29 cellular contexts compared by ENCODE assay signal in genomic region chr2:239132786-239133185, GRCh38.
"Had no signal": no experiment of that assay in that cellular context is flagged by ENCODE, and none has a peak within 500 bp of the region (broad histone marks: within the 10 kb centered on the region; RNA-seq: fewer than 3 reads in every experiment).

No MANE protein-coding gene starts in this region.

- H3K27ac Mint-ChIP-seq: activated CD8-positive, alpha-beta T cell treated with anti-CD3 and anti-CD28 coated beads, Interleukin-2, amount 10 ng/mL, durations not matched to agents 7 days and 5 days; activated naive CD8-positive, alpha-beta T cell treated with anti-CD3 and anti-CD28 coated beads, Interleukin-2, amount 50 U/mL, for 24 hours; activated T-helper 1 cell treated with anti-CD3 and anti-CD28 coated beads, Interleukin-12 subunit alpha, Interleukin-12 subunit beta, Interleukin-2, Interleukin-4 antibody, amounts not matched to agents 30 ng/mL and 10 ng/mL and 1 ng/mL, durations not matched to agents 14 hours and 24 hours and 36 hours had no signal

- H3K4me3 Mint-ChIP-seq: activated CD8-positive, alpha-beta T cell treated with anti-CD3 and anti-CD28 coated beads, Interleukin-2, amount 10 ng/mL, durations not matched to agents 7 days and 5 days; activated naive CD8-positive, alpha-beta T cell treated with anti-CD3 and anti-CD28 coated beads, Interleukin-2, amount 50 U/mL, for 24 hours; activated T-helper 1 cell treated with anti-CD3 and anti-CD28 coated beads, Interleukin-12 subunit alpha, Interleukin-12 subunit beta, Interleukin-2, Interleukin-4 antibody, amounts not matched to agents 30 ng/mL and 10 ng/mL and 1 ng/mL, durations not matched to agents 14 hours and 24 hours and 36 hours; brain had no signal

- H3K9me3 ChIP-seq: MG63, Peyer's patch, SJSA1 had no signal

- H3K4me3 ChIP-seq: cardiac muscle cell, MG63, Peyer's patch, SJSA1 had no signal

- H3K4me1 ChIP-seq: Peyer's patch had no signal

- H3K27me3 Mint-ChIP-seq: activated naive CD8-positive, alpha-beta T cell treated with anti-CD3 and anti-CD28 coated beads, Interleukin-2, amount 50 U/mL, for 24 hours; brain had no signal

- FAIRE-seq: astrocyte had no signal

- H3K4me1 Mint-ChIP-seq: activated naive CD8-positive, alpha-beta T cell treated with anti-CD3 and anti-CD28 coated beads, Interleukin-2, amount 50 U/mL, for 24 hours; brain had no signal

- ATAC-seq: activated CD8-positive, alpha-beta T cell treated with anti-CD3 and anti-CD28 coated beads, Interleukin-2, amount 10 ng/mL, durations not matched to agents 7 days and 5 days; activated naive CD8-positive, alpha-beta T cell treated with anti-CD3 and anti-CD28 coated beads, Interleukin-2, amount 50 U/mL, for 24 hours; SK-N-SH treated with all-trans-retinoic acid at 6 μM for 48 hours had no signal

- DNase-seq: activated CD4-positive, alpha-beta T cell treated with anti-CD3 and anti-CD28 coated beads for 48 hours; activated CD4-positive, alpha-beta T cell treated with anti-CD3 and anti-CD28 coated beads, Interleukin-2, amount 50 U/mL, for 4 hours; activated CD4-positive, CD25-positive, alpha-beta regulatory T cell treated with anti-CD3 and anti-CD28 coated beads, Interleukin-2, amount 50 U/mL, for 72 hours; activated CD8-positive, alpha-beta memory T cell treated with anti-CD3 and anti-CD28 coated beads, Interleukin-2, amount 50 U/mL, for 48 hours; activated CD8-positive, alpha-beta T cell treated with anti-CD3 and anti-CD28 coated beads, Interleukin-2, amount 10 ng/mL, durations not matched to agents 7 days and 5 days; activated effector memory CD4-positive, alpha-beta T cell treated with Interleukin-2 at 50 U/mL for 16 hours; activated naive CD4-positive, alpha-beta T cell; activated naive CD8-positive, alpha-beta T cell treated with anti-CD3 and anti-CD28 coated beads, Interleukin-2, amount 50 U/mL, for 24 hours; activated T-cell treated with anti-CD3 and anti-CD28 coated beads, Interleukin-2, amount 50 U/mL, for 1 hour; amniotic stem cell; cerebellar nuclear complex; MG63; MV-4-11; NCI-H1105; NCI-H1436; NCI-H1694 treated with DMSO at 0.1 percent for 48 hours; NCI-H2029 treated with DMSO at 0.1 percent for 48 hours; NCI-H446; NCI-H524; Peyer's patch; SHP77; SW 1271 had no signal

- H3K9me3 Mint-ChIP-seq: activated naive CD8-positive, alpha-beta T cell treated with anti-CD3 and anti-CD28 coated beads, Interleukin-2, amount 50 U/mL, for 24 hours; activated T-helper 1 cell treated with anti-CD3 and anti-CD28 coated beads, Interleukin-12 subunit alpha, Interleukin-12 subunit beta, Interleukin-2, Interleukin-4 antibody, amounts not matched to agents 30 ng/mL and 10 ng/mL and 1 ng/mL, durations not matched to agents 14 hours and 24 hours and 36 hours; brain had no signal

- H3K27ac ChIP-seq: cardiac muscle cell, Peyer's patch, RWPE1, SJSA1 had no signal

- H3K27me3 ChIP-seq: cardiac muscle cell, MG63, Peyer's patch, SJSA1 had no signal
